Comparison of ENCODE assay signal across 12 cellular contexts in genomic region chr1:225435957-225436392, GRCh38. TPM values are rescaled to one million over a fixed set of nuclear protein-coding genes. Genes with fewer than 3 reads are reported as not detected.
DNase-seq lines count a peak whose midpoint lies in the region; ATAC-seq and TF ChIP-seq lines count a peak whose summit lies in the region.
"Had no signal": no experiment of that assay in that cellular context is flagged by ENCODE, and none has a peak within 500 bp of the region (broad histone marks: within the 10 kb centered on the region; RNA-seq: fewer than 3 reads in every experiment).

No MANE protein-coding gene starts in this region.

- DNase-seq in heart right ventricle (no peak), activated T-cell treated with anti-CD3 and anti-CD28 coated beads for 4 hours (no peak), DMS53 treated with DMSO at 0.1 percent for 48 hours (lab: John Stamatoyannopoulos, UW; ENCODE audit: unreplicated experiment) (no peak), AML-193 (lab: John Stamatoyannopoulos, UW) (no peak)
- DNase-seq: anterior cingulate cortex, Caco-2, NCI-H2029, spleen had no signal

- peaks cover 0 to 9% (median 0%) of the 10 kb centered on the region in 9 donors for H3K4me1 ChIP-seq in heart right ventricle

- TF ChIP-seq CTCF in heart right ventricle (IDR thresholded peaks at IDR 0.05), result no peak

- peak; percentile 64 for ATAC-seq in GM18861 (IDR thresholded peaks at IDR 0.05; ENCODE audit: unreplicated experiment)
- peak; percentile 72 for ATAC-seq in GM21423 (IDR thresholded peaks at IDR 0.05; ENCODE audit: unreplicated experiment)
- ATAC-seq in HG03097 (IDR thresholded peaks at IDR 0.05; ENCODE audit: low FRiP score, unreplicated experiment), result peak; percentile 67
- ATAC-seq in heart right ventricle, result peak in 6 of 8 donors; percentile 50 to 89 (median 74)
- no peak for ATAC-seq in HG03457 (IDR thresholded peaks at IDR 0.05; ENCODE audit: unreplicated experiment)

- no peaks in the 10 kb centered on the region for H3K36me3 ChIP-seq in heart right ventricle
- H3K36me3 ChIP-seq: spleen had no signal

- no peaks in the 10 kb centered on the region for H3K27me3 ChIP-seq in heart right ventricle
- H3K27me3 ChIP-seq: spleen had no signal

- H3K4me3 ChIP-seq in heart right ventricle, result no peak overlapping the region
- H3K4me3 ChIP-seq: spleen had no signal

- H3K27ac ChIP-seq in heart right ventricle, result no peak overlapping the region

- 41 to 61% methylated on average over 6 of the region's 6 CpGs for WGBS in heart right ventricle, 2 donors

- H3K9me3 ChIP-seq in heart right ventricle, result peaks cover 0 to 11% (median 0%) of the 10 kb centered on the region in 11 donors
- H3K9me3 ChIP-seq: Caco-2 had no signal

- intact Hi-C loops in heart right ventricle (cut with DNase I), result no loop called here

RNA-seq across cellular contexts. Expression of gene LBR, which starts 8.1 kb away (rescaled TPM):
- 10 to 100 TPM in 6 of 10 donors, 1 to 10 TPM in 4; 8.5 to 22.6 (median 11.0) TPM for total RNA-seq in heart right ventricle
- polyA plus RNA-seq in heart right ventricle, result 1 to 10 TPM; 7.6 to 7.7 TPM
